Comparison of ENCODE assay signal across 9 cellular contexts in the genomic region with DNA sequence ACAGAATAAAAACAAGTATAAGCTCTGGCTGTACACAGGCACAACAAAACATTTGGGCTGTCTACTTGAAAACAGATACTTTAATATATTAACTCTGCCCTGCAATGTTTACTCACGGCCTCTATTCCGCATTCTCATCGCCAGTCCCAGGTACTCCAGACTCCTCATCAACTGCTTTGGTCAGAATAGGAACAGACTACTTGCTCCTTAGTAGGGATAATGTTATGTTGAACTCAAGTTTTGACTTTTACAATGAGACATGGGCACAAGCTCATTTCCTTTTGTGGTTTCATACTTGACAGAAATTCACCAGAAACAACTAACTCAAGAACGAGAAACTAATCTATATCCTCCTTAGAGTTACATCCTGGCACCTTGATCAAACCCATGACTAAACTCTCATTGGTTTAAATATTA.
DNase-seq lines count a peak whose midpoint lies in the region; ATAC-seq and TF ChIP-seq lines count a peak whose summit lies in the region.
"Had no signal": no experiment of that assay in that cellular context is flagged by ENCODE, and none has a peak within 500 bp of the region (broad histone marks: within the 10 kb centered on the region; RNA-seq: fewer than 3 reads in every experiment).

No MANE protein-coding gene starts in this region.

- peak overlapping the region; percentile 72 for H3K4me3 Mint-ChIP-seq in activated CD4-positive, alpha-beta T cell treated with anti-CD3 and anti-CD28 coated beads for 36 hours

- peaks cover 0 to 89% (median 7%) of the 10 kb centered on the region in 6 donors for H3K36me3 ChIP-seq in spleen

- POLR2A ChIA-PET in activated CD4-positive, alpha-beta T cell treated with anti-CD3 and anti-CD28 coated beads for 36 hours (lab: Charles Lee), result interaction anchor here (0.9 to 2.3 kb wide), 4 partner anchors 8 to 116 kb away, joined by 3 to 18 read pairs (median 4); no protein-coding TSS in a partner anchor

- DNase-seq in activated CD4-positive, alpha-beta T cell treated with anti-CD3 and anti-CD28 coated beads for 36 hours, result peak; percentile 20
- DNase-seq in activated CD4-positive, alpha-beta T cell treated with anti-CD3 and anti-CD28 coated beads, Interleukin-2, amount 50 U/mL, for 1 hour, result no peak
- DNase-seq in NCI-H2196 treated with DMSO at 0.1 percent for 48 hours (lab: John Stamatoyannopoulos, UW; ENCODE audit: unreplicated experiment) (peak; percentile 14), spleen (no peak), Right ventricle myocardium inferior (ENCODE audit: missing footprints) (no peak), activated gamma-delta T cell treated with Interleukin-2 at 50 U/mL for 16 hours (no peak), foreskin fibroblast (no peak)

- peak overlapping the region in 7 of 8 donors; percentile 13 to 68 (median 28) for H3K4me3 ChIP-seq in spleen
- no peak overlapping the region for H3K4me3 ChIP-seq in foreskin fibroblast (ENCODE audit: low read depth in 1 of 2, low read length in 2 of 2)
- H3K4me3 ChIP-seq: A549 had no signal

- H3K27ac ChIP-seq in spleen, result peak overlapping the region; percentile 69 to 93 (median 82)
- H3K27ac ChIP-seq: A549 had no signal

- peaks cover 19% of the 10 kb centered on the region for H3K36me3 Mint-ChIP-seq in activated CD4-positive, alpha-beta T cell treated with anti-CD3 and anti-CD28 coated beads for 36 hours (ENCODE audit: low read depth)

- TF ChIP-seq CTCF in spleen (IDR thresholded peaks at IDR 0.05 in 8 of 11, conservative IDR thresholded peaks at IDR 0.05 in 3 of 11) (no peak), foreskin fibroblast (IDR thresholded peaks at IDR 0.05; ENCODE audit: low read depth, low read length) (no peak)

- peak in 1 of 3 donors; percentile 20 for TF ChIP-seq POLR2A in spleen (IDR thresholded peaks at IDR 0.05)

- H3K27me3 ChIP-seq in spleen (replicated peaks in 1 of 7), result no peaks in the 10 kb centered on the region

- no peaks in the 10 kb centered on the region for H3K27me3 Mint-ChIP-seq in activated CD4-positive, alpha-beta T cell treated with anti-CD3 and anti-CD28 coated beads for 36 hours

- peaks cover 86% of the 10 kb centered on the region for H3K4me1 Mint-ChIP-seq in activated CD4-positive, alpha-beta T cell treated with anti-CD3 and anti-CD28 coated beads for 36 hours

- intact Hi-C loops in activated CD4-positive, alpha-beta T cell treated with anti-CD3 and anti-CD28 coated beads for 36 hours (cut with DNase I, micrococcal nuclease), result loop anchor here (1.0 kb wide), 1 partner anchor 14 kb away; no protein-coding TSS in a partner anchor
- intact Hi-C loops in spleen (cut with DNase I; ENCODE audit: low total_unique reads), result no loop called here
- intact Hi-C loops in Right ventricle myocardium inferior (cut with DNase I), result no loop called here

- H3K27ac Mint-ChIP-seq in activated CD4-positive, alpha-beta T cell treated with anti-CD3 and anti-CD28 coated beads for 36 hours, result peak overlapping the region; percentile 95

- H3K4me1 ChIP-seq in spleen, result peaks cover 5 to 61% (median 30%) of the 10 kb centered on the region in 6 donors
- H3K4me1 ChIP-seq: A549 had no signal

- peak; percentile 68 for ATAC-seq in activated CD4-positive, alpha-beta T cell treated with anti-CD3 and anti-CD28 coated beads for 36 hours
- peak; percentile 65 for ATAC-seq in HG02763 (IDR thresholded peaks at IDR 0.05; ENCODE audit: unreplicated experiment)
- no peak for ATAC-seq in Right ventricle myocardium inferior
- ATAC-seq: A549 had no signal

- no peaks in the 10 kb centered on the region for H3K9me3 ChIP-seq in spleen
- H3K9me3 ChIP-seq: A549 had no signal

- WGBS in spleen, 5 donors, result 38 to 51% (median 46%) methylated on average over 4 of the region's 4 CpGs

- no peaks in the 10 kb centered on the region for H3K9me3 Mint-ChIP-seq in activated CD4-positive, alpha-beta T cell treated with anti-CD3 and anti-CD28 coated beads for 36 hours (ENCODE audit: low read depth)

- CTCF ChIA-PET in activated CD4-positive, alpha-beta T cell treated with anti-CD3 and anti-CD28 coated beads for 36 hours (lab: Charles Lee), result interaction anchor here (0.5 to 2.3 kb wide), 13 partner anchors 12 to 495 kb away, joined by 3 to 11 read pairs (median 4); no protein-coding TSS in a partner anchor

Comparison
In these comparisons a context has a peak if more than half of its experiments do, and no peak if none do; other contexts are left out.
1. DNase-seq: peak in activated CD4-positive, alpha-beta T cell treated with anti-CD3 and anti-CD28 coated beads for 36 hours (single experiment) and NCI-H2196 treated with DMSO at 0.1 percent for 48 hours (single experiment); none in activated CD4-positive, alpha-beta T cell treated with anti-CD3 and anti-CD28 coated beads, Interleukin-2, amount 50 U/mL, for 1 hour (single experiment), spleen (single experiment), Right ventricle myocardium inferior (single experiment), activated gamma-delta T cell treated with Interleukin-2 at 50 U/mL for 16 hours (single experiment) and foreskin fibroblast (0 of 2).
2. H3K4me3 ChIP-seq: peak in spleen (7 of 8); none in foreskin fibroblast (0 of 2).
3. intact Hi-C loops: an anchor here in activated CD4-positive, alpha-beta T cell treated with anti-CD3 and anti-CD28 coated beads for 36 hours (1.0 kb wide); none called in spleen and Right ventricle myocardium inferior.